In the genomic region with DNA sequence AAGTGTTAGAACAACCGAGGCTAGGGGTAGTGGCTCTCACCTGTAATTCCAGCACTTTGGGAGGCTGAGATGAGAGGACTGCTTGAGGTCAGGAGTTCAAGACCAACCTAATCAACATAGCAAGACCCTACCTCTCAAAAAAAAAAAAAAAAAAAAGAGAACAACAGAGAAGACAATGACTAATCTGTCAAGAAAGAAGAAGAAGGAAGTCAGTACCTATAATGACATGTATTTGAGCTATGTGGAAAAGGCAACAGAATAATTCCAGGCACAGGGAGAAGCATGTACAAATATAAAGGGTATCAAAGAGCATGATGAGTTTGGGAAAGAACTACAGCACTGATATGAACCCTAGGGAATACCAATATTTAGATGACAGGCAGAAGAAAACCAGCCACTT, we compare ENCODE assay signal across 27 cellular contexts. TPM values are rescaled to one million over a fixed set of nuclear protein-coding genes. Genes with fewer than 3 reads are reported as not detected.
"Had no signal": no experiment of that assay in that cellular context is flagged by ENCODE, and none has a peak within 500 bp of the region (broad histone marks: within the 10 kb centered on the region; RNA-seq: fewer than 3 reads in every experiment).

No MANE protein-coding gene starts in this region.

- H3K4me1 ChIP-seq: breast epithelium, lower lobe of right lung, right lobe of liver, tibial artery had no signal

- H3K27me3 Mint-ChIP-seq: activated naive CD8-positive, alpha-beta T cell; central memory CD8-positive, alpha-beta T cell; effector memory CD8-positive, alpha-beta T cell; stimulated activated naive CD8-positive, alpha-beta T cell treated with anti-CD3 and anti-CD28 coated beads, Interleukin-15, amount 100 ng/mL, for 72 hours had no signal

- H3K27ac ChIP-seq: breast epithelium, dorsolateral prefrontal cortex, lower lobe of right lung, right lobe of liver, skin epidermis, tibial artery had no signal

- H3K36me3 ChIP-seq: breast epithelium, right lobe of liver had no signal

- H3K27me3 ChIP-seq: breast epithelium, dorsolateral prefrontal cortex, right lobe of liver, tibial artery had no signal

- H3K27ac Mint-ChIP-seq: activated naive CD8-positive, alpha-beta T cell; effector memory CD8-positive, alpha-beta T cell; stimulated activated naive CD8-positive, alpha-beta T cell treated with anti-CD3 and anti-CD28 coated beads, Interleukin-15, amount 100 ng/mL, for 72 hours; WTC11 had no signal

- H3K4me3 Mint-ChIP-seq: activated naive CD8-positive, alpha-beta T cell; central memory CD8-positive, alpha-beta T cell; effector memory CD8-positive, alpha-beta T cell; neural crest cell; WTC11 had no signal

- H3K4me3 ChIP-seq: breast epithelium, dorsolateral prefrontal cortex, lower lobe of right lung, mucosa of descending colon, right lobe of liver, skin epidermis, tibial artery had no signal

- H3K9me3 ChIP-seq: breast epithelium, lower lobe of right lung, right lobe of liver, tibial artery had no signal

- ATAC-seq: effector memory CD8-positive, alpha-beta T cell; esophagus mucosa; left lobe of liver; lower lobe of right lung; mucosa of descending colon; right lobe of liver; stimulated activated naive CD8-positive, alpha-beta T cell treated with anti-CD3 and anti-CD28 coated beads, Interleukin-15, amount 100 ng/mL, for 72 hours; WTC11 had no signal

- H3K4me1 Mint-ChIP-seq: central memory CD8-positive, alpha-beta T cell; neural crest cell; WTC11 had no signal

- DNase-seq: activated CD4-positive, alpha-beta T cell treated with anti-CD3 and anti-CD28 coated beads for 4 hours; activated CD8-positive, alpha-beta memory T cell treated with anti-CD3 and anti-CD28 coated beads for 24 hours; amniotic stem cell; dorsolateral prefrontal cortex; effector memory CD8-positive, alpha-beta T cell; foreskin melanocyte; lower lobe of right lung; mesendoderm; mucosa of descending colon; occipital lobe; right lobe of liver; stimulated activated CD4-positive, alpha-beta T cell treated with anti-CD3 and anti-CD28 coated beads, Interleukin-1b, Interleukin-23, amount 100 ng/mL, for 48 hours; stimulated activated naive CD8-positive, alpha-beta T cell treated with anti-CD3 and anti-CD28 coated beads, Interleukin-15, amount 100 ng/mL, for 72 hours; T1000; tibial artery had no signal

RNA-seq across cellular contexts. Expression of gene TSGA13, which starts 45.3 kb away (rescaled TPM):
- total RNA-seq: breast epithelium; endothelial cell of umbilical vein; esophagus mucosa; kidney epithelial cell; left lobe of liver; lower lobe of right lung; mucosa of descending colon; neural crest cell; right lobe of liver; T-helper 1 cell treated with Interleukin-12 subunit alpha and Interleukin-12 subunit beta and Interleukin-4 antibody, amounts not matched to agents 30 ng/mL and 1 ng/mL, for 36 hours; urinary bladder; WTC11 had no signal
